In the genomic region with DNA sequence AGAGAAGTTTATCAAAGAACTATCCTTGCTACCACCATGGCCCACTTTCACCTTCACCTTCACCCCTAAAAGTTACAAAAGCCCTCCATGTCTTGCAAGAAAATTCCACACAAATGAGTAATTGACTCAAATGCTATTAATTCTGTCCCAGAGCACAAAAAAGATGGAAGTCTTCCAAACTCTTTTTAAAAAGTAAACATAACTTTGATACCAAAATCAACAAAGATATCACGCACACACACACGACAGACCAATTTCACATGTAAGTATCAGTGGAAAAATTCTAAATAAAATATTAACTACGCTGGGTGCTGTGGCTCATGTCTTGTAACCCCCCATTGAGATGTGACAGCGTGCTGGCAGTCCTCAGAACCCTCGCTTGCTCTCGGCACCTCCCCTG, we compare ENCODE assay signal across 10 cellular contexts. TPM values are rescaled to one million over a fixed set of nuclear protein-coding genes. Genes with fewer than 3 reads are reported as not detected.
DNase-seq lines count a peak whose midpoint lies in the region; ATAC-seq and TF ChIP-seq lines count a peak whose summit lies in the region.
"Had no signal": no experiment of that assay in that cellular context is flagged by ENCODE, and none has a peak within 500 bp of the region (broad histone marks: within the 10 kb centered on the region; RNA-seq: fewer than 3 reads in every experiment).

No MANE protein-coding gene starts in this region.

- no peaks in the 10 kb centered on the region for H3K36me3 Mint-ChIP-seq in CD4-positive, CD25-positive, alpha-beta regulatory T cell
- H3K36me3 Mint-ChIP-seq in osteocyte (ENCODE audit: unreplicated experiment) = peaks cover 5% of the 10 kb centered on the region

- H3K4me3 Mint-ChIP-seq in CD4-positive, CD25-positive, alpha-beta regulatory T cell = peak overlapping the region in 2 of 4 donors; percentile 29 to 50
- H3K4me3 Mint-ChIP-seq in osteocyte (ENCODE audit: unreplicated experiment) = peak overlapping the region; percentile 23

- H3K4me1 Mint-ChIP-seq in CD4-positive, CD25-positive, alpha-beta regulatory T cell = peaks cover 23 to 44% (median 27%) of the 10 kb centered on the region in 4 donors
- H3K4me1 Mint-ChIP-seq in osteocyte (ENCODE audit: unreplicated experiment) = peaks cover 35% of the 10 kb centered on the region

- H3K9me3 Mint-ChIP-seq in CD4-positive, CD25-positive, alpha-beta regulatory T cell = peaks cover 0 to 1% (median 0%) of the 10 kb centered on the region in 7 donors
- no peaks in the 10 kb centered on the region for H3K9me3 Mint-ChIP-seq in osteocyte (ENCODE audit: unreplicated experiment)

- no peaks in the 10 kb centered on the region for H3K27me3 Mint-ChIP-seq in CD4-positive, CD25-positive, alpha-beta regulatory T cell
- H3K27me3 Mint-ChIP-seq in osteocyte (ENCODE audit: unreplicated experiment) = no peaks in the 10 kb centered on the region

- TF ChIP-seq CTCF in coronary artery (IDR thresholded peaks at IDR 0.05) (no peak), osteocyte (IDR thresholded peaks at IDR 0.05) (no peak), BE2C (IDR thresholded peaks at IDR 0.05; ENCODE audit: low read depth, low read length) (no peak)

- no peaks in the 10 kb centered on the region for H3K36me3 ChIP-seq in CD4-positive, CD25-positive, alpha-beta regulatory T cell (ENCODE audit: control insufficient read depth, insufficient read depth, low read length)
- peaks cover 3% of the 10 kb centered on the region; the same call in 1 of the 2 replicates for H3K36me3 ChIP-seq in MG63
- peaks cover 4% of the 10 kb centered on the region; the same call in 1 of the 2 replicates for H3K36me3 ChIP-seq in BE2C

- H3K27me3 ChIP-seq in CD4-positive, CD25-positive, alpha-beta regulatory T cell (ENCODE audit: control insufficient read depth, insufficient read depth, low read length) = no peaks in the 10 kb centered on the region
- H3K27me3 ChIP-seq in MG63 (no peaks in the 10 kb centered on the region), BE2C (no peaks in the 10 kb centered on the region)

- H3K9me3 ChIP-seq in CD4-positive, CD25-positive, alpha-beta regulatory T cell (ENCODE audit: control insufficient read depth in 2 of 2, low read length in 2 of 2) = no peaks in the 10 kb centered on the region
- no peaks in the 10 kb centered on the region for H3K9me3 ChIP-seq in MG63
- no peaks in the 10 kb centered on the region for H3K9me3 ChIP-seq in BE2C

- ATAC-seq in CD4-positive, CD25-positive, alpha-beta regulatory T cell (ENCODE audit: low read depth in 2 of 2) = no peak

- H3K27ac ChIP-seq in CD4-positive, CD25-positive, alpha-beta regulatory T cell (ENCODE audit: insufficient read depth, low read length, poor library complexity, severe bottlenecking) = peak overlapping the region; percentile 89
- H3K27ac ChIP-seq in coronary artery = peak overlapping the region; percentile 45 to 88

- H3K27ac Mint-ChIP-seq in CD4-positive, CD25-positive, alpha-beta regulatory T cell = peak overlapping the region in 2 of 3 donors; percentile 85 to 99
- peak overlapping the region; percentile 99 for H3K27ac Mint-ChIP-seq in osteocyte (ENCODE audit: unreplicated experiment)

- H3K4me3 ChIP-seq in CD4-positive, CD25-positive, alpha-beta regulatory T cell (ENCODE audit: low read depth, low read length) = no peak overlapping the region
- no peak overlapping the region for H3K4me3 ChIP-seq in coronary artery
- no peak overlapping the region for H3K4me3 ChIP-seq in MG63
- no peak overlapping the region for H3K4me3 ChIP-seq in BE2C (ENCODE audit: low read depth, low read length)

- H3K4me1 ChIP-seq in CD4-positive, CD25-positive, alpha-beta regulatory T cell (ENCODE audit: control insufficient read depth, insufficient read depth, low read length, poor library complexity, severe bottlenecking) = peaks cover 25% of the 10 kb centered on the region
- H3K4me1 ChIP-seq in BE2C = peaks cover 6% of the 10 kb centered on the region; the same call in 1 of the 2 replicates

- DNase-seq in CD4-positive, CD25-positive, alpha-beta regulatory T cell = no peak
- peak; percentile 17 for DNase-seq in NAMALWA (ENCODE audit: low spot score)
- no peak for DNase-seq in coronary artery (ENCODE audit: low spot score)
- DNase-seq in osteocyte (ENCODE audit: extremely low spot score, unreplicated experiment) = no peak
- no peak for DNase-seq in HT-29 (ENCODE audit: low spot score)
- no peak for DNase-seq in NCI-H526 treated with DMSO at 0.1 percent for 48 hours (lab: John Stamatoyannopoulos, UW)
- no peak for DNase-seq in MG63
- DNase-seq in BE2C = no peak
- DNase-seq: NCI-H2227 treated with DMSO at 0.1 percent for 48 hours; stimulated activated CD4-positive, alpha-beta T cell treated with anti-CD3 and anti-CD28 coated beads, Interleukin-15, amount 100 ng/mL, for 24 hours had no signal

RNA-seq across cellular contexts. Expression of gene MCCC1, which starts 1.1 kb away (rescaled TPM):
- 23.4 TPM for total RNA-seq in CD4-positive, CD25-positive, alpha-beta regulatory T cell
- 10 to 100 TPM; 22.1 to 27.7 (median 23.7) TPM for polyA plus RNA-seq in CD4-positive, CD25-positive, alpha-beta regulatory T cell
- total RNA-seq in osteocyte = 37.4 and 37.9 TPM in 2 replicates
- 11.7 and 16.2 TPM in 2 replicates for total RNA-seq in HT-29 (2014; rRNA removed; shearing (Covaris generic))
- 19.8 and 37.4 TPM in 2 replicates for total RNA-seq in MG63 (2014; rRNA removed; shearing (Covaris generic); ENCODE audit: low replicate concordance)
- polyA plus RNA-seq in BE2C (2012; ENCODE audit: insufficient read depth, insufficient read length, low read depth) = 5.5 TPM
